Comparison of ENCODE assay signal across 34 cellular contexts in genomic region chr22:45826520-45826919, GRCh38.
"Had no signal": no experiment of that assay in that cellular context is flagged by ENCODE, and none has a peak within 500 bp of the region (broad histone marks: within the 10 kb centered on the region; RNA-seq: fewer than 3 reads in every experiment).

No MANE protein-coding gene starts in this region.

- FAIRE-seq: astrocyte, TTC549 had no signal

- H3K27ac ChIP-seq: adrenal gland, body of pancreas, brain microvascular endothelial cell, breast epithelium, VCaP had no signal

- H3K36me3 ChIP-seq: adrenal gland, brain microvascular endothelial cell, breast epithelium had no signal

- H3K4me1 ChIP-seq: adrenal gland, body of pancreas, breast epithelium had no signal

- ATAC-seq: activated CD8-positive, alpha-beta T cell treated with anti-CD3 and anti-CD28 coated beads for 36 hours; activated naive CD4-positive, alpha-beta T cell treated with anti-CD3 and anti-CD28 coated beads, Interleukin-2, amount 50 U/mL, for 72 hours; activated T-cell treated with anti-CD3 and anti-CD28 coated beads, Interleukin-2, amount 50 U/mL, for 4 hours; activated T-cell treated with anti-CD3 and anti-CD28 coated beads, Interleukin-2, amount 50 U/mL, for 72 hours; activated T-helper 17 cell treated with anti-CD3 and anti-CD28 coated beads, Interleukin-2, amount 50 U/mL, for 72 hours; body of pancreas had no signal

- DNase-seq: activated B cell treated with CpG ODN at 0.5 μM for 24 hours; activated CD4-positive, alpha-beta memory T cell treated with anti-CD3 and anti-CD28 coated beads for 36 hours; activated CD4-positive, alpha-beta T cell treated with anti-CD3 and anti-CD28 coated beads for 4 hours; activated CD4-positive, alpha-beta T cell treated with anti-CD3 and anti-CD28 coated beads, Interleukin-2, amount 10 ng/mL, durations not matched to agents 24 days and 14 days; activated CD4-positive, alpha-beta T cell treated with anti-CD3 and anti-CD28 coated beads, Interleukin-2, amount 50 U/mL, for 1 hour; activated CD4-positive, alpha-beta T cell treated with anti-CD3 and anti-CD28 coated beads, Interleukin-2, amount 50 U/mL, for 4 hours; activated CD4-positive, CD25-positive, alpha-beta regulatory T cell treated with anti-CD3 and anti-CD28 coated beads, Interleukin-2, amount 50 U/mL, for 72 hours; activated CD8-positive, alpha-beta memory T cell treated with anti-CD3 and anti-CD28 coated beads, Interleukin-2, amount 50 U/mL, for 4 hours; activated CD8-positive, alpha-beta T cell treated with anti-CD3 and anti-CD28 coated beads for 36 hours; activated effector memory CD4-positive, alpha-beta T cell treated with anti-CD3 and anti-CD28 coated beads, Interleukin-2, amount 50 U/mL, for 16 hours; activated gamma-delta T cell treated with Interleukin-2 at 50 U/mL for 16 hours; activated naive CD4-positive, alpha-beta T cell; activated naive CD4-positive, alpha-beta T cell treated with anti-CD3 and anti-CD28 coated beads for 36 hours; activated naive CD4-positive, alpha-beta T cell treated with anti-CD3 and anti-CD28 coated beads, Interleukin-2, amount 50 U/mL, for 16 hours; activated naive CD8-positive, alpha-beta T cell treated with anti-CD3 and anti-CD28 coated beads for 36 hours; activated T-cell treated with anti-CD3 and anti-CD28 coated beads for 4 hours; activated T-cell treated with anti-CD3 and anti-CD28 coated beads, Interleukin-2, amount 50 U/mL, for 1 hour; activated T-cell treated with anti-CD3 and anti-CD28 coated beads, Interleukin-2, amount 50 U/mL, for 4 hours; activated T-cell treated with anti-CD3 and anti-CD28 coated beads, Interleukin-2, amount 50 U/mL, for 72 hours; adrenal gland; amniotic stem cell; aorta; body of pancreas; brain microvascular endothelial cell; central memory CD4-positive, alpha-beta T cell; T-helper 1 cell; T-helper 2 cell; T-helper 9 cell had no signal

- H3K9me3 ChIP-seq: adrenal gland, body of pancreas, breast epithelium had no signal

- H3K4me3 ChIP-seq: adrenal gland, body of pancreas, breast epithelium had no signal

- H3K27me3 ChIP-seq: adrenal gland, body of pancreas, brain microvascular endothelial cell, breast epithelium had no signal
